In genomic region chr12:97323154-97323553, GRCh38 we compare ENCODE assay signal across 22 cellular contexts.
"Had no signal": no experiment of that assay in that cellular context is flagged by ENCODE, and none has a peak within 500 bp of the region (broad histone marks: within the 10 kb centered on the region; RNA-seq: fewer than 3 reads in every experiment).

No MANE protein-coding gene starts in this region.

- FAIRE-seq: endometrium, small intestine had no signal

- H3K27me3 ChIP-seq: right atrium auricular region, transverse colon had no signal

- ATAC-seq: left colon; left ventricle myocardium superior; naive thymus-derived CD4-positive, alpha-beta T cell had no signal

- H3K36me3 Mint-ChIP-seq: naive thymus-derived CD4-positive, alpha-beta T cell had no signal

- H3K9me3 Mint-ChIP-seq: central memory CD8-positive, alpha-beta T cell had no signal

- H3K4me1 ChIP-seq: esophagus squamous epithelium, right atrium auricular region, stomach, transverse colon had no signal

- H3K4me3 Mint-ChIP-seq: central memory CD8-positive, alpha-beta T cell; naive thymus-derived CD4-positive, alpha-beta T cell had no signal

- H3K4me3 ChIP-seq: dorsolateral prefrontal cortex, esophagus squamous epithelium, lung, right atrium auricular region, stomach, thoracic aorta, transverse colon had no signal

- H3K4me1 Mint-ChIP-seq: central memory CD8-positive, alpha-beta T cell; naive thymus-derived CD4-positive, alpha-beta T cell had no signal

- DNase-seq: cortex of kidney; dorsolateral prefrontal cortex; effector CD8-positive, alpha-beta T cell; esophagus squamous epithelium; foreskin fibroblast; hypothalamus; left colon; left ventricle myocardium superior; naive thymus-derived CD4-positive, alpha-beta T cell; posterior cingulate gyrus; small intestine; stimulated activated CD4-positive, alpha-beta T cell treated with anti-CD3 and anti-CD28 coated beads, Interleukin-12 subunit alpha, Interleukin-12 subunit beta, amount 100 ng/mL, for 4 hours; stimulated activated naive CD4-positive, alpha-beta T cell; stomach; substantia nigra; transverse colon had no signal

- H3K9me3 ChIP-seq: esophagus squamous epithelium, right atrium auricular region, stomach, thoracic aorta, transverse colon had no signal

- H3K27ac Mint-ChIP-seq: naive thymus-derived CD4-positive, alpha-beta T cell had no signal

- H3K36me3 ChIP-seq: esophagus squamous epithelium, right atrium auricular region, stomach, thoracic aorta, transverse colon had no signal

- H3K27ac ChIP-seq: dorsolateral prefrontal cortex, epithelial cell of prostate, esophagus squamous epithelium, right atrium auricular region, stomach, thoracic aorta, transverse colon had no signal
